In genomic region chr1:109873278-109874175, GRCh38 we compare ENCODE assay signal across 16 cellular contexts. TPM values are rescaled to one million over a fixed set of nuclear protein-coding genes. Genes with fewer than 3 reads are reported as not detected.
DNase-seq lines count a peak whose midpoint lies in the region; ATAC-seq, FAIRE-seq and TF ChIP-seq lines count a peak whose summit lies in the region.
"Had no signal": no experiment of that assay in that cellular context is flagged by ENCODE, and none has a peak within 500 bp of the region (broad histone marks: within the 10 kb centered on the region; RNA-seq: fewer than 3 reads in every experiment).

No MANE protein-coding gene starts in this region.

- no peak overlapping the region for H3K23ac ChIP-seq in H9 (ENCODE audit: insufficient read length, low read depth, low read length)

- H3K4ac ChIP-seq in H9 (ENCODE audit: low read depth, low read length) = no peak overlapping the region; the same call in 1 of the 2 replicates

- H3K36me3 Mint-ChIP-seq in H9 (ENCODE audit: insufficient read depth in 1 of 3, low read depth in 3 of 3) (no peaks in the 10 kb centered on the region; a peak in 1 of 7 replicates), astrocyte (ENCODE audit: low read depth, unreplicated experiment) (peaks cover 1% of the 10 kb centered on the region)

- peak overlapping the region in 2 of 3 experiments; percentile 41 to 62; a peak in 2 of 7 replicates for H3K27ac Mint-ChIP-seq in H9
- H3K27ac Mint-ChIP-seq in astrocyte (ENCODE audit: unreplicated experiment) = no peak overlapping the region
- H3K27ac Mint-ChIP-seq: activated CD4-positive, alpha-beta T cell treated with anti-CD3 and anti-CD28 coated beads, Interleukin-2, amount 10 ng/mL, durations not matched to agents 24 days and 14 days; CD4-positive, alpha-beta T cell had no signal

- TF ChIP-seq EP300 in gastroesophageal sphincter (IDR thresholded peaks at IDR 0.05) = no peak

- H3K79me1 ChIP-seq in H9 (ENCODE audit: insufficient read depth, low read depth, low read length, poor library complexity, severe bottlenecking) = no peaks in the 10 kb centered on the region

- H3K4me1 ChIP-seq in H9 (ENCODE audit: insufficient read depth, low read length) (peaks cover 12% of the 10 kb centered on the region; the same call in 1 of the 2 replicates), astrocyte (ENCODE audit: insufficient read depth, low read length) (peaks cover 27% of the 10 kb centered on the region), gastroesophageal sphincter (peaks cover 0 to 48% (median 32%) of the 10 kb centered on the region in 3 donors), SJCRH30 (peaks cover 11% of the 10 kb centered on the region; the same call in 1 of the 2 replicates)

- no peak overlapping the region for H3K4me3 ChIP-seq in astrocyte (ENCODE audit: insufficient read depth, low read depth, low read length)
- H3K4me3 ChIP-seq in gastroesophageal sphincter = no peak overlapping the region
- no peak overlapping the region for H3K4me3 ChIP-seq in skeletal muscle cell (ENCODE audit: low read depth, low read length)
- no peak overlapping the region for H3K4me3 ChIP-seq in SJCRH30
- H3K4me3 ChIP-seq: left ventricle myocardium inferior, SK-N-MC had no signal

- no peaks in the 10 kb centered on the region for H3K23me2 ChIP-seq in H9 (ENCODE audit: insufficient read length, low read depth, low read length, poor library complexity, severe bottlenecking)

- H3K79me2 ChIP-seq in H9 (ENCODE audit: insufficient read depth, low read length) (no peaks in the 10 kb centered on the region), astrocyte (ENCODE audit: insufficient read depth, low read length) (no peaks in the 10 kb centered on the region)

- no CpG with 5 or more reads among the region's 3 CpGs for WGBS in H9 (ENCODE audit: extremely low coverage, insufficient read length, low lambda C conversion rate)
- 67% methylated on average over 1 of the region's 3 CpGs; no CpG with 5 or more reads in 1 of the 2 donors for WGBS in gastroesophageal sphincter (ENCODE audit: low coverage in 1 of 2), 2 donors

- H2AK5ac ChIP-seq in H9 (ENCODE audit: insufficient read length, low read length) = no peak overlapping the region

- no peak overlapping the region for H4K8ac ChIP-seq in H9 (replicated peaks; ENCODE audit: insufficient read length, low read depth, low read length)

- no peak overlapping the region for H2BK12ac ChIP-seq in H9 (ENCODE audit: insufficient read length, low read depth, low read length)

- no peak overlapping the region for H3K27ac ChIP-seq in H9 (ENCODE audit: insufficient read length, low read depth, low read length)
- H3K27ac ChIP-seq in astrocyte (ENCODE audit: low read depth, low read length) = no peak overlapping the region
- H3K27ac ChIP-seq in gastroesophageal sphincter = peak overlapping the region in 3 of 4 donors; percentile 41 to 56 (median 48)
- H3K27ac ChIP-seq in SJCRH30 = no peak overlapping the region
- H3K27ac ChIP-seq: left ventricle myocardium inferior, SK-N-MC had no signal

- no peak overlapping the region for H2BK15ac ChIP-seq in H9 (ENCODE audit: low read depth, low read length)

- H3K4me1 Mint-ChIP-seq in H9 = peaks cover 55% of the 10 kb centered on the region in 2 experiments
- peaks cover 24% of the 10 kb centered on the region for H3K4me1 Mint-ChIP-seq in astrocyte (ENCODE audit: low read depth, unreplicated experiment)

- no peak overlapping the region for H3K4me2 ChIP-seq in H9 (ENCODE audit: insufficient read depth, insufficient read length, low read length)
- peak overlapping the region; percentile 29 for H3K4me2 ChIP-seq in astrocyte (ENCODE audit: low read length)

- H3T11ph ChIP-seq in H9 (ENCODE audit: low read length) = no peak overlapping the region

- no peaks in the 10 kb centered on the region for H3K9me3 ChIP-seq in H9 (ENCODE audit: control insufficient read depth, low read depth, low read length)
- H3K9me3 ChIP-seq in astrocyte (ENCODE audit: insufficient read depth, low read depth, low read length) = no peaks in the 10 kb centered on the region
- no peaks in the 10 kb centered on the region for H3K9me3 ChIP-seq in gastroesophageal sphincter
- no peaks in the 10 kb centered on the region for H3K9me3 ChIP-seq in SJCRH30 (replicated peaks)
- H3K9me3 ChIP-seq: left ventricle myocardium inferior had no signal

- ATAC-seq in gastroesophageal sphincter (peak; percentile 24), HG03442 (IDR thresholded peaks at IDR 0.05; ENCODE audit: unreplicated experiment) (no peak)

- FAIRE-seq in astrocyte (lab: Jason Lieb, UNC) = no peak

- H4K5ac ChIP-seq in H9 (ENCODE audit: insufficient read length, low read depth, low read length) = no peak overlapping the region

- H2AFZ ChIP-seq in H9 (ENCODE audit: low read length) = no peak overlapping the region
- H2AFZ ChIP-seq in astrocyte (ENCODE audit: low read depth, low read length) = peak overlapping the region; percentile 33

- DNase-seq in H9 (no peak), astrocyte (ENCODE audit: low read depth) (peak; percentile 51), skeletal muscle cell (ENCODE audit: low read depth) (peak; percentile 88), SJCRH30 (no peak), NCI-H187 (lab: John Stamatoyannopoulos, UW) (no peak), NCI-H1417 treated with DMSO at 0.1 percent for 48 hours (lab: John Stamatoyannopoulos, UW) (no peak)
- DNase-seq: activated CD4-positive, alpha-beta T cell treated with anti-CD3 and anti-CD28 coated beads, Interleukin-2, amount 10 ng/mL, durations not matched to agents 24 days and 14 days; activated effector memory CD4-positive, alpha-beta T cell treated with anti-CD3 and anti-CD28 coated beads, Interleukin-2, amount 50 U/mL, for 16 hours; CD4-positive, alpha-beta T cell; left ventricle myocardium inferior; NCI-H1694; NCI-H774 had no signal

- no peak overlapping the region for H3K56ac ChIP-seq in H9 (ENCODE audit: insufficient read length, low read depth, low read length)

- H3K36me3 ChIP-seq in astrocyte (ENCODE audit: insufficient read depth, low read length) = no peaks in the 10 kb centered on the region
- H3K36me3 ChIP-seq in gastroesophageal sphincter = no peaks in the 10 kb centered on the region
- no peaks in the 10 kb centered on the region for H3K36me3 ChIP-seq in SJCRH30
- H3K36me3 ChIP-seq: left ventricle myocardium inferior had no signal

- no peak overlapping the region for H3K4me3 Mint-ChIP-seq in H9
- H3K4me3 Mint-ChIP-seq in astrocyte (ENCODE audit: unreplicated experiment) = no peak overlapping the region
- H3K4me3 Mint-ChIP-seq: activated CD4-positive, alpha-beta T cell treated with anti-CD3 and anti-CD28 coated beads, Interleukin-2, amount 10 ng/mL, durations not matched to agents 24 days and 14 days; CD4-positive, alpha-beta T cell; neural crest cell had no signal

- H2BK20ac ChIP-seq in H9 (ENCODE audit: low read depth, low read length, poor library complexity, severe bottlenecking) = peak overlapping the region; percentile 29

- TF ChIP-seq CTCF in H9 (conservative IDR thresholded peaks at IDR 0.05) (no peak), astrocyte (IDR thresholded peaks at IDR 0.05; ENCODE audit: insufficient read depth, low read depth, low read length) (no peak), gastroesophageal sphincter (IDR thresholded peaks at IDR 0.05) (no peak)

- no peak overlapping the region for H3K18ac ChIP-seq in H9 (ENCODE audit: insufficient read length, low read depth, low read length)

- H3K14ac ChIP-seq in H9 (ENCODE audit: insufficient read depth, low read length) = no peak overlapping the region

- H3K9ac ChIP-seq in H9 (ENCODE audit: extremely low read depth, insufficient read length, low read length) = no peak overlapping the region
- no peak overlapping the region for H3K9ac ChIP-seq in astrocyte (ENCODE audit: low read length)

- H3K27me3 ChIP-seq in H9 (ENCODE audit: insufficient read depth, low read length) (no peaks in the 10 kb centered on the region), astrocyte (ENCODE audit: insufficient read depth, low read length) (no peaks in the 10 kb centered on the region), gastroesophageal sphincter (no peaks in the 10 kb centered on the region), SJCRH30 (peaks cover 7% of the 10 kb centered on the region)

- H2BK5ac ChIP-seq in H9 (ENCODE audit: insufficient read length, low read length) = no peak overlapping the region

- no peak overlapping the region for H2BK120ac ChIP-seq in H9 (ENCODE audit: low read depth, low read length, poor library complexity, severe bottlenecking)

- TF ChIP-seq POLR2A in gastroesophageal sphincter (IDR thresholded peaks at IDR 0.05) = no peak

- no peaks in the 10 kb centered on the region for H3K9me3 Mint-ChIP-seq in H9
- H3K9me3 Mint-ChIP-seq in astrocyte (ENCODE audit: unreplicated experiment) = peaks cover 3% of the 10 kb centered on the region
- H3K9me3 Mint-ChIP-seq: CD4-positive, alpha-beta T cell; neural crest cell had no signal

- H4K91ac ChIP-seq in H9 (ENCODE audit: insufficient read length, low read depth, low read length) = no peak overlapping the region

- H4K20me1 ChIP-seq in H9 (ENCODE audit: control insufficient read depth, insufficient read depth, insufficient read length) = no peaks in the 10 kb centered on the region
- H4K20me1 ChIP-seq in astrocyte (ENCODE audit: insufficient read depth, low read length) = no peaks in the 10 kb centered on the region

- H3K27me3 Mint-ChIP-seq in H9 (ENCODE audit: low read depth) (no peaks in the 10 kb centered on the region), astrocyte (ENCODE audit: low read depth, unreplicated experiment) (no peaks in the 10 kb centered on the region)
- H3K27me3 Mint-ChIP-seq: CD4-positive, alpha-beta T cell had no signal

RNA-seq across cellular contexts. Expression of gene CSF1, which starts 37.1 kb away (rescaled TPM):
- total RNA-seq in H9 (2021) (2.3 and 3.2 TPM in 2 replicates), astrocyte (12.3 and 17.5 TPM in 2 replicates), gastroesophageal sphincter (10 to 100 TPM; 29.6 to 50.8 (median 45.9) TPM)
- total RNA-seq in SJCRH30 (2014; rRNA removed; shearing (Covaris generic)) = 0.58 and 0.77 TPM in 2 replicates

Comparison
In these comparisons a context has a peak if more than half of its experiments do, and no peak if none do; other contexts are left out.
1. DNase-seq: peak in astrocyte (single experiment) and skeletal muscle cell (single experiment); none in H9 (single experiment), SJCRH30 (0 of 2), NCI-H187 (0 of 2) and NCI-H1417 treated with DMSO at 0.1 percent for 48 hours (single experiment).
2. H3K27ac ChIP-seq: peak in gastroesophageal sphincter (3 of 4); none in H9 (single experiment), astrocyte (single experiment) and SJCRH30 (single experiment).